ENCODE assay signal across 16 cellular contexts in genomic region chr1:47021070-47021469, GRCh38. TPM values are rescaled to one million over a fixed set of nuclear protein-coding genes. Genes with fewer than 3 reads are reported as not detected.
A peak's percentile ranks its signal among the peaks of the same experiment; 100 is the strongest.
DNase-seq lines count a peak whose midpoint lies in the region; ATAC-seq and TF ChIP-seq lines count a peak whose summit lies in the region.
"Had no signal": no experiment of that assay in that cellular context is flagged by ENCODE, and none has a peak within 500 bp of the region (broad histone marks: within the 10 kb centered on the region; RNA-seq: fewer than 3 reads in every experiment).

No MANE protein-coding gene starts in this region.

- no peak overlapping the region for H3K4me3 Mint-ChIP-seq in CD4-positive, alpha-beta T cell
- H3K4me3 Mint-ChIP-seq: HFFc6 had no signal

- H3K4me1 ChIP-seq in right atrium auricular region (peaks cover 0 to 38% of the 10 kb centered on the region in 2 donors), skeletal muscle tissue (ENCODE audit: control insufficient read depth in 3 of 3, insufficient read depth in 3 of 3, low read length in 3 of 3) (peaks cover 7 to 18% (median 13%) of the 10 kb centered on the region in 3 donors)

- H3K27ac ChIP-seq in right atrium auricular region = peak overlapping the region; percentile 10 to 41
- H3K27ac ChIP-seq in skeletal muscle tissue (ENCODE audit: low read depth, low read length) = peak overlapping the region; percentile 38
- no peak overlapping the region for H3K27ac ChIP-seq in CD4-positive, alpha-beta T cell (ENCODE audit: low read depth, low read length)
- H3K27ac ChIP-seq: 22Rv1 had no signal

- POLR2A ChIA-PET in CD4-positive, alpha-beta T cell (lab: Charles Lee) = no interaction called here
- POLR2A ChIA-PET in GM10248 (lab: Yijun Ruan, JAX) = no interaction called here

- peak; percentile 47 for ATAC-seq in Right ventricle myocardium inferior
- no peak for ATAC-seq in CD4-positive, alpha-beta T cell (ENCODE audit: poor library complexity)
- ATAC-seq: K562 had no signal

- H3K36me3 Mint-ChIP-seq in CD4-positive, alpha-beta T cell (ENCODE audit: low read depth) = no peaks in the 10 kb centered on the region

- H3K4me1 Mint-ChIP-seq in CD4-positive, alpha-beta T cell (ENCODE audit: low read depth) = no peaks in the 10 kb centered on the region

- peaks cover 53% of the 10 kb centered on the region for H3K27me3 Mint-ChIP-seq in CD4-positive, alpha-beta T cell

- H3K27me3 ChIP-seq in right atrium auricular region (no peaks in the 10 kb centered on the region), skeletal muscle tissue (ENCODE audit: control insufficient read depth in 3 of 3, insufficient read depth in 3 of 3, low read length in 3 of 3) (no peaks in the 10 kb centered on the region)
- H3K27me3 ChIP-seq in CD4-positive, alpha-beta T cell (ENCODE audit: control insufficient read depth, insufficient read depth, low read length) = peaks cover 18% of the 10 kb centered on the region

- H3K36me3 ChIP-seq in right atrium auricular region = no peaks in the 10 kb centered on the region
- no peaks in the 10 kb centered on the region for H3K36me3 ChIP-seq in skeletal muscle tissue (ENCODE audit: control insufficient read depth in 3 of 3, insufficient read depth in 3 of 3, low read length in 3 of 3)

- TF ChIP-seq CTCF in right atrium auricular region (IDR thresholded peaks at IDR 0.05) (no peak), GM10248 (IDR thresholded peaks at IDR 0.05; ENCODE audit: control extremely low read depth, extremely low read depth, low read depth, missing control alignments) (no peak)
- TF ChIP-seq CTCF in CD4-positive, alpha-beta T cell (IDR thresholded peaks at IDR 0.05) = no peak

- H3K9me3 ChIP-seq in right atrium auricular region (no peaks in the 10 kb centered on the region), skeletal muscle tissue (ENCODE audit: control insufficient read depth in 3 of 3, low read length in 3 of 3) (no peaks in the 10 kb centered on the region)
- no peaks in the 10 kb centered on the region for H3K9me3 ChIP-seq in CD4-positive, alpha-beta T cell (ENCODE audit: control insufficient read depth, low read length)

- CTCF ChIA-PET in CD4-positive, alpha-beta T cell (lab: Charles Lee) = no interaction called here
- CTCF ChIA-PET in GM10248 (lab: Yijun Ruan, JAX) = no interaction called here

- intact Hi-C loops in Right ventricle myocardium inferior (cut with DNase I) = loop anchor here (5.0 kb wide), 1 partner anchor 214 kb away; no protein-coding TSS in a partner anchor
- intact Hi-C loops in cardiac septum (cut with DNase I) = no loop called here
- intact Hi-C loops in posterior vena cava (cut with DNase I) = no loop called here
- intact Hi-C loops in CD4-positive, alpha-beta T cell (cut with DNase I, micrococcal nuclease) = no loop called here

- no peak overlapping the region for H3K9ac ChIP-seq in skeletal muscle tissue (ENCODE audit: low read depth in 1 of 3, low read length in 3 of 3)

- no peak overlapping the region for H3K4me3 ChIP-seq in right atrium auricular region
- H3K4me3 ChIP-seq in skeletal muscle tissue (ENCODE audit: low read length in 3 of 3) = no peak overlapping the region
- H3K4me3 ChIP-seq: K562 had no signal

- H3K9me3 Mint-ChIP-seq in CD4-positive, alpha-beta T cell = no peaks in the 10 kb centered on the region

- H3K27ac Mint-ChIP-seq in CD4-positive, alpha-beta T cell = no peak overlapping the region
- H3K27ac Mint-ChIP-seq: HFFc6 had no signal

- DNase-seq in Right ventricle myocardium inferior (ENCODE audit: missing footprints) (no peak), cardiac septum (ENCODE audit: low spot score) (no peak), right atrium auricular region (ENCODE audit: low spot score) (no peak), posterior vena cava (ENCODE audit: low spot score) (no peak), OCI-M1 (lab: John Stamatoyannopoulos, UW) (no peak), GM10248 (ENCODE audit: extremely low spot score) (no peak)
- DNase-seq in CD4-positive, alpha-beta T cell = no peak
- DNase-seq: DMS53, GF-D8, HCEC 1CT, HFFc6 had no signal

RNA-seq across cellular contexts. Expression of gene CYP4X1, which starts 2.4 kb away (rescaled TPM):
- 1.5 TPM for total RNA-seq in Right ventricle myocardium inferior
- total RNA-seq in cardiac septum = 0.86 TPM
- total RNA-seq in right atrium auricular region = 1 to 10 TPM; 2.2 to 3.5 TPM
- 3.1 TPM for total RNA-seq in skeletal muscle tissue
- 10 to 100 TPM in 1 of 2 donors, 1 to 10 TPM in 1; 5.9 to 14.3 TPM for total RNA-seq in posterior vena cava
- total RNA-seq in CD4-positive, alpha-beta T cell = not detected
- total RNA-seq: A673, HFFc6, K562 had no signal

RNA-seq across cellular contexts. Expression of gene CYP4Z1, which starts 46.0 kb away (rescaled TPM):
- 0.97 TPM for total RNA-seq in Right ventricle myocardium inferior
- not detected for total RNA-seq in cardiac septum
- under 1 TPM in 1 of 2 donors, not detected in 1; 0.35 TPM for total RNA-seq in right atrium auricular region
- total RNA-seq in skeletal muscle tissue = 1.0 TPM
- total RNA-seq in posterior vena cava = 1 to 10 TPM; 1.4 to 1.5 TPM
- total RNA-seq in CD4-positive, alpha-beta T cell = not detected
- total RNA-seq: A673, H4, HFFc6, K562 had no signal
